1 cellular context compared by ENCODE assay signal in the genomic region with DNA sequence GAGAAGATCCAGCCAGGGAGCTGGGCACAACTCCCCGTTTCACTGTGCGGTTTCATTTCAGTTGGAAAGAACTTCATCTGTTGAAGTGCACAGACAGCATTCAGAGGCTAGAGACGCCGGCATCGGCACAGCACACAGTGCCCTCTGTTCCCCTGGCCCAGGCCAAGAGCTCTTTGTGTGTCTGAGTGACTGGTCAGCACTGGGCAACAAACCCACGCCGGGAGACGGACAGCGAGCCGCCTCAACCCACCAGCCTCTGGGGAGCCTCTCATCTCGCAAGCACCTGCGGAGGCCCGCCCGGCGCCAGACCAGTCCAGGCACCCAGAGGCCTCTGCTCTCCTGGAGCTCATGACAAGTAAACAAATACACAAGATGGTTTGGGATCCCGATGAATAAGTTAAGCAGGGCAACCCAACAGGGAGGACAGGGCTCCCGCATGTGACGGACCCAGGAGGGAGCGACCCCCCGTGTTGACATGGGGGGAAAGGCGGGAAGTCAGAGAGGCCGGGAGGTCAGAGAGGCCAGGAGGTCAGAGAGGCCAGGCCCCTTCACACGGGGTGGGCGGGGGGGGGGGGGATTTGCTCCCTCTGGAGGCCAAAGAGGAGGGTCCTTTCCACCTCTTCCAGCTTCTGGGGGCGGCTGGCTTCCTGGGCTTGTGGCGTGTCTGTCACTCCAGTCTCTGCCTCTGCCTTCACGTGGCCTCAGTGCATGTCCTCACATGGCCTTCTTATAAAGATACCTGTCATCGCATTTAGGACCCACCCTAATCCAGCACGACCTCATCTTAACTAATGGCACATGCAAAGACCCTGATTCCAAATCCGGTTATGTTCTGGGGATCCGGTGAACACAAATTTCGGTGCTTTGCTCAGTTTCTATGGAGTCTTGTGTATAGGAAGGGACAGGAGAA.
A peak's percentile ranks its signal among the peaks of the same experiment; 100 is the strongest.
TF ChIP-seq lines count a peak whose summit lies in the region.

No MANE protein-coding gene starts in this region.

TF ChIP-seq in HEK293, 187 proteins besides CTCF, POLR2A, EP300 and RAD21 (continued from another document):
- TF ChIP-seq, protein P1, sequence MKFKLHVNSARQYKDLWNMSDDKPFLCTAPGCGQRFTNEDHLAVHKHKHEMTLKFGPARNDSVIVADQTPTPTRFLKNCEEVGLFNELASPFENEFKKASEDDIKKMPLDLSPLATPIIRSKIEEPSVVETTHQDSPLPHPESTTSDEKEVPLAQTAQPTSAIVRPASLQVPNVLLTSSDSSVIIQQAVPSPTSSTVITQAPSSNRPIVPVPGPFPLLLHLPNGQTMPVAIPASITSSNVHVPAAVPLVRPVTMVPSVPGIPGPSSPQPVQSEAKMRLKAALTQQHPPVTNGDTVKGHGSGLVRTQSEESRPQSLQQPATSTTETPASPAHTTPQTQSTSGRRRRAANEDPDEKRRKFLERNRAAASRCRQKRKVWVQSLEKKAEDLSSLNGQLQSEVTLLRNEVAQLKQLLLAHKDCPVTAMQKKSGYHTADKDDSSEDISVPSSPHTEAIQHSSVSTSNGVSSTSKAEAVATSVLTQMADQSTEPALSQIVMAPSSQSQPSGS (tag by site-specific recombination; IDR thresholded peaks at IDR 0.05; ENCODE audit: low read depth): peak; percentile 49; the same call in 1 of the 2 replicates
- TF ChIP-seq OSR2 (tag by site-specific recombination; IDR thresholded peaks at IDR 0.05) (no peak), ZNF785 (tag by site-specific recombination; IDR thresholded peaks at IDR 0.05) (no peak), ZNF341 (tag by site-specific recombination; IDR thresholded peaks at IDR 0.05; ENCODE audit: low read depth) (no peak), ZNF157 (tag by site-specific recombination; IDR thresholded peaks at IDR 0.05) (no peak), ZNF416 (tag by site-specific recombination; IDR thresholded peaks at IDR 0.05) (no peak), ZIC2 (tag by site-specific recombination; IDR thresholded peaks at IDR 0.05) (0 out of 2 replicates have a peak, but pooled peaks have one; percentile 21), ZNF701 (tag by site-specific recombination; IDR thresholded peaks at IDR 0.05) (no peak), ZNF175 (tag by site-specific recombination; IDR thresholded peaks at IDR 0.05) (no peak), ZNF791 (tag by site-specific recombination; IDR thresholded peaks at IDR 0.05) (no peak), KLF16 (tag by site-specific recombination; IDR thresholded peaks at IDR 0.05) (no peak), ZNF391 (tag by site-specific recombination; IDR thresholded peaks at IDR 0.05; ENCODE audit: borderline replicate concordance, low read depth) (no peak), KLF1 (tag by site-specific recombination; IDR thresholded peaks at IDR 0.05) (peak; percentile 75), ZNF596 (tag by site-specific recombination; IDR thresholded peaks at IDR 0.05) (no peak)
- TF ChIP-seq, protein P2, sequence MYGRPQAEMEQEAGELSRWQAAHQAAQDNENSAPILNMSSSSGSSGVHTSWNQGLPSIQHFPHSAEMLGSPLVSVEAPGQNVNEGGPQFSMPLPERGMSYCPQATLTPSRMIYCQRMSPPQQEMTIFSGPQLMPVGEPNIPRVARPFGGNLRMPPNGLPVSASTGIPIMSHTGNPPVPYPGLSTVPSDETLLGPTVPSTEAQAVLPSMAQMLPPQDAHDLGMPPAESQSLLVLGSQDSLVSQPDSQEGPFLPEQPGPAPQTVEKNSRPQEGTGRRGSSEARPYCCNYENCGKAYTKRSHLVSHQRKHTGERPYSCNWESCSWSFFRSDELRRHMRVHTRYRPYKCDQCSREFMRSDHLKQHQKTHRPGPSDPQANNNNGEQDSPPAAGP (tag by site-specific recombination; IDR thresholded peaks at IDR 0.05): peak; percentile 60; the same call in 1 of the 2 replicates
- TF ChIP-seq, protein P3, sequence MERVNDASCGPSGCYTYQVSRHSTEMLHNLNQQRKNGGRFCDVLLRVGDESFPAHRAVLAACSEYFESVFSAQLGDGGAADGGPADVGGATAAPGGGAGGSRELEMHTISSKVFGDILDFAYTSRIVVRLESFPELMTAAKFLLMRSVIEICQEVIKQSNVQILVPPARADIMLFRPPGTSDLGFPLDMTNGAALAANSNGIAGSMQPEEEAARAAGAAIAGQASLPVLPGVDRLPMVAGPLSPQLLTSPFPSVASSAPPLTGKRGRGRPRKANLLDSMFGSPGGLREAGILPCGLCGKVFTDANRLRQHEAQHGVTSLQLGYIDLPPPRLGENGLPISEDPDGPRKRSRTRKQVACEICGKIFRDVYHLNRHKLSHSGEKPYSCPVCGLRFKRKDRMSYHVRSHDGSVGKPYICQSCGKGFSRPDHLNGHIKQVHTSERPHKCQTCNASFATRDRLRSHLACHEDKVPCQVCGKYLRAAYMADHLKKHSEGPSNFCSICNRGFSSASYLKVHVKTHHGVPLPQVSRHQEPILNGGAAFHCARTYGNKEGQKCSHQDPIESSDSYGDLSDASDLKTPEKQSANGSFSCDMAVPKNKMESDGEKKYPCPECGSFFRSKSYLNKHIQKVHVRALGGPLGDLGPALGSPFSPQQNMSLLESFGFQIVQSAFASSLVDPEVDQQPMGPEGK (tag by site-specific recombination; IDR thresholded peaks at IDR 0.05): 0 out of 2 replicates have a peak, but pooled peaks have one; percentile 24
TF ChIP-seq in HEK293: peak in this region for 6.
